ENCODE assay signal across 20 cellular contexts in the genomic region with DNA sequence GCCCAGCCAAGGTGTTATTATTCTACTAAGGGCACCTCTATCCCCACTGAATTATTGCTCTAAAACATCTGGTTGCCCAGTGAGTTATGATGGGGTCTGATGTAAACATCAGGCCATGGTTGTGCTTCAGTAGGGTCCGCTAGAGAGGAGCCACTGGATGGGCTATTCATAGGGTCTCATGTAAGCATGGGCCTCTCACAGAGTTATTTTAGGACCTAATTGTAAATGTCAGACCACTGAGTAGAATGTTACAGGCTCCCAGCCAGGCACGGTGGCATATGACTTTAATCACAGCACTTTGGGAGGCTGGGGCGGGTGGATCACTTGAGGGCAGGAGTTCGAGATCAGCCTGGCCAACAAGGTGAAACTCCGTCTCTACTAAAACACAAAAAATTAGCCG. TPM values are rescaled to one million over a fixed set of nuclear protein-coding genes. Genes with fewer than 3 reads are reported as not detected.
DNase-seq lines count a peak whose midpoint lies in the region; ATAC-seq, FAIRE-seq and TF ChIP-seq lines count a peak whose summit lies in the region.
"Had no signal": no experiment of that assay in that cellular context is flagged by ENCODE, and none has a peak within 500 bp of the region (broad histone marks: within the 10 kb centered on the region; RNA-seq: fewer than 3 reads in every experiment).

No MANE protein-coding gene starts in this region.

- ATAC-seq in heart right ventricle (peak in 5 of 8 donors; percentile 40 to 65 (median 47)), Right ventricle myocardium superior (ENCODE audit: poor library complexity) (no peak), psoas muscle (peak in 3 of 4 donors; percentile 29 to 66 (median 42))
- no peak for ATAC-seq in stimulated activated effector memory CD8-positive, alpha-beta T cell treated with anti-CD3 and anti-CD28 coated beads, Interleukin-12 subunit alpha, Interleukin-12 subunit beta, amount 100 ng/mL, for 72 hours
- ATAC-seq: CD8-positive, alpha-beta T cell had no signal

- H3K9me3 Mint-ChIP-seq in stimulated activated effector memory CD8-positive, alpha-beta T cell treated with anti-CD3 and anti-CD28 coated beads, Interleukin-12 subunit alpha, Interleukin-12 subunit beta, amount 100 ng/mL, for 72 hours = no peaks in the 10 kb centered on the region
- H3K9me3 Mint-ChIP-seq: CD4-positive, CD25-positive, alpha-beta regulatory T cell; CD8-positive, alpha-beta T cell had no signal

- intact Hi-C loops in heart right ventricle (cut with DNase I) = no loop called here
- intact Hi-C loops in Right ventricle myocardium superior (cut with DNase I) = no loop called here
- intact Hi-C loops in psoas muscle (cut with DNase I) = no loop called here

- TF ChIP-seq CTCF in heart right ventricle (IDR thresholded peaks at IDR 0.05) = no peak
- no peak for TF ChIP-seq CTCF in psoas muscle (IDR thresholded peaks at IDR 0.05)

- H3K4me1 ChIP-seq in heart right ventricle (peaks cover 0 to 31% (median 6%) of the 10 kb centered on the region in 9 donors), psoas muscle (peaks cover 7% of the 10 kb centered on the region)

- no peak overlapping the region for H3K4me3 Mint-ChIP-seq in stimulated activated effector memory CD8-positive, alpha-beta T cell treated with anti-CD3 and anti-CD28 coated beads, Interleukin-12 subunit alpha, Interleukin-12 subunit beta, amount 100 ng/mL, for 72 hours
- H3K4me3 Mint-ChIP-seq: B cell; CD4-positive, CD25-positive, alpha-beta regulatory T cell; CD8-positive, alpha-beta T cell had no signal

- peaks cover 0 to 11% (median 0%) of the 10 kb centered on the region in 7 donors for H3K27me3 ChIP-seq in heart right ventricle
- H3K27me3 ChIP-seq in psoas muscle (ENCODE audit: insufficient read depth in 3 of 3, low read length in 2 of 3) = no peaks in the 10 kb centered on the region
- H3K27me3 ChIP-seq: BLaER1 had no signal

- H3K9me3 ChIP-seq in heart right ventricle (no peaks in the 10 kb centered on the region), psoas muscle (no peaks in the 10 kb centered on the region)
- H3K9me3 ChIP-seq: BLaER1, Caco-2 had no signal

- peaks cover 0 to 16% (median 0%) of the 10 kb centered on the region in 9 donors for H3K36me3 ChIP-seq in heart right ventricle
- peaks cover 0 to 8% of the 10 kb centered on the region in 2 donors for H3K36me3 ChIP-seq in psoas muscle (ENCODE audit: insufficient read depth in 1 of 2, low read depth in 1 of 2)
- H3K36me3 ChIP-seq: BLaER1 had no signal

- H3K36me3 Mint-ChIP-seq in stimulated activated effector memory CD8-positive, alpha-beta T cell treated with anti-CD3 and anti-CD28 coated beads, Interleukin-12 subunit alpha, Interleukin-12 subunit beta, amount 100 ng/mL, for 72 hours = no peaks in the 10 kb centered on the region
- H3K36me3 Mint-ChIP-seq: CD4-positive, CD25-positive, alpha-beta regulatory T cell; CD8-positive, alpha-beta T cell had no signal

- FAIRE-seq in HTR-8/SVneo (lab: Jason Lieb, UNC) = peak; percentile 20
- FAIRE-seq: G401.6, GM12892, H1 had no signal

- DNase-seq in heart right ventricle (no peak), Right ventricle myocardium superior (no peak), HTR-8/SVneo (ENCODE audit: insufficient read length, low spot score) (no peak), psoas muscle (no peak), AG08396 (ENCODE audit: low spot score) (no peak)
- DNase-seq in stimulated activated effector memory CD8-positive, alpha-beta T cell treated with anti-CD3 and anti-CD28 coated beads, Interleukin-12 subunit alpha, Interleukin-12 subunit beta, amount 100 ng/mL, for 72 hours (ENCODE audit: low spot score in 2 of 2) = no peak
- DNase-seq: Caco-2; CD4-positive, CD25-positive, alpha-beta regulatory T cell; CD8-positive, alpha-beta T cell; DMS153; DND-41; GM23248; H7; HCEC 1CT had no signal

- H3K27ac ChIP-seq in heart right ventricle (no peak overlapping the region), psoas muscle (no peak overlapping the region)
- H3K27ac ChIP-seq: BLaER1, C4-2B, GM23248 had no signal

- no peaks in the 10 kb centered on the region for H3K4me1 Mint-ChIP-seq in stimulated activated effector memory CD8-positive, alpha-beta T cell treated with anti-CD3 and anti-CD28 coated beads, Interleukin-12 subunit alpha, Interleukin-12 subunit beta, amount 100 ng/mL, for 72 hours

- 65 to 74% methylated on average over 6 of the region's 6 CpGs for WGBS in heart right ventricle, 2 donors
- WGBS in psoas muscle, 3 donors = 54 to 83% (median 55%) methylated on average over 6 of the region's 6 CpGs

- H3K27ac Mint-ChIP-seq in stimulated activated effector memory CD8-positive, alpha-beta T cell treated with anti-CD3 and anti-CD28 coated beads, Interleukin-12 subunit alpha, Interleukin-12 subunit beta, amount 100 ng/mL, for 72 hours = no peak overlapping the region
- H3K27ac Mint-ChIP-seq: B cell; CD4-positive, CD25-positive, alpha-beta regulatory T cell; CD8-positive, alpha-beta T cell had no signal

- H3K4me3 ChIP-seq in heart right ventricle = no peak overlapping the region
- H3K4me3 ChIP-seq in psoas muscle = no peak overlapping the region
- H3K4me3 ChIP-seq: BLaER1, GM23248 had no signal

RNA-seq across cellular contexts. Expression of a gene that starts 5.3 kb away (rescaled TPM):
- total RNA-seq in heart right ventricle (1 to 10 TPM; 2.2 to 5.7 (median 3.2) TPM), Right ventricle myocardium superior (2.7 TPM), psoas muscle (1 to 10 TPM; 2.8 to 5.7 (median 3.9) TPM)
- polyA plus RNA-seq in heart right ventricle (10 to 100 TPM in 1 of 2 donors, 1 to 10 TPM in 1; 2.9 to 21.9 TPM), psoas muscle (1 to 10 TPM; 1.7 to 4.2 (median 3.5) TPM)

RNA-seq across cellular contexts. Expression of a gene that starts 36.5 kb away (rescaled TPM):
- total RNA-seq in heart right ventricle = 10 to 100 TPM in 8 of 10 donors, 1 to 10 TPM in 2; 8.1 to 16.0 (median 12.8) TPM
- polyA plus RNA-seq in heart right ventricle = 1 to 10 TPM; 5.1 to 8.4 TPM
- total RNA-seq in Right ventricle myocardium superior = 11.8 TPM
- 1 to 10 TPM; 6.8 to 9.6 (median 8.4) TPM for total RNA-seq in psoas muscle
- 10 to 100 TPM in 1 of 3 donors, 1 to 10 TPM in 2; 4.0 to 10.5 (median 4.8) TPM for polyA plus RNA-seq in psoas muscle

RNA-seq across cellular contexts. Expression of a gene that starts 42.3 kb away (rescaled TPM):
- total RNA-seq in heart right ventricle (10 to 100 TPM; 39.9 to 56.8 (median 43.7) TPM), Right ventricle myocardium superior (45.9 TPM), psoas muscle (10 to 100 TPM; 43.9 to 76.7 (median 57.1) TPM)
- polyA plus RNA-seq in heart right ventricle (10 to 100 TPM; 21.3 to 41.0 TPM), psoas muscle (10 to 100 TPM; 34.5 to 53.6 (median 38.6) TPM)

Comparison
In these comparisons a context has a peak if more than half of its experiments do, and no peak if none do; other contexts are left out.
1. ATAC-seq: peak in heart right ventricle (5 of 8) and psoas muscle (3 of 4); none in Right ventricle myocardium superior (single experiment) and stimulated activated effector memory CD8-positive, alpha-beta T cell treated with anti-CD3 and anti-CD28 coated beads, Interleukin-12 subunit alpha, Interleukin-12 subunit beta, amount 100 ng/mL, for 72 hours (single experiment).